17 cellular contexts compared by ENCODE assay signal in the genomic region with DNA sequence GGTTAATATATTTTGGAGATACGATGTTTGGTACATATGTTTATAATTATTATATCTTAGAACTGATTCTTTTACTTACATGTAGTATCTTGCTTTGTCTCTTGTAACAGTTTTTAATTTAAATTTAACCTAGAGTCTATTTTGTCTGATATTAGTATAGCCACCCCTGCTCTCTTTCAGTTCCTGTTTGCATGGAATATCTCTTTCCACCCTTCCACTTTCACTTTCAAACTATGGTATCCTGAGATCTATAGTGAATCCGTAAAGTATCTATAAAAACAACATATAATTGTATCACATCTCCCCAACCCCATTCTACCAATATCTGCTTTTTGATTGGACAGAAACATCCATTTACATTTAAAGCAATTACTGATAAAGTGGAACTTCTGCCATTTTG. TPM values are rescaled to one million over a fixed set of nuclear protein-coding genes. Genes with fewer than 3 reads are reported as not detected.
DNase-seq lines count a peak whose midpoint lies in the region; ATAC-seq and TF ChIP-seq lines count a peak whose summit lies in the region.
"Had no signal": no experiment of that assay in that cellular context is flagged by ENCODE, and none has a peak within 500 bp of the region (broad histone marks: within the 10 kb centered on the region; RNA-seq: fewer than 3 reads in every experiment).

No MANE protein-coding gene starts in this region.

- H3K27me3 Mint-ChIP-seq in activated CD4-positive, alpha-beta T cell treated with anti-CD3 and anti-CD28 coated beads for 36 hours: no peaks in the 10 kb centered on the region
- H3K27me3 Mint-ChIP-seq in activated CD4-positive, alpha-beta T cell treated with anti-CD3 and anti-CD28 coated beads, Interleukin-2, amount 10 ng/mL, durations not matched to agents 7 days and 5 days: no peaks in the 10 kb centered on the region

- peak overlapping the region; percentile 20 for H2AFZ ChIP-seq in osteoblast (ENCODE audit: low read length)

- no peak for ATAC-seq in activated CD4-positive, alpha-beta T cell treated with anti-CD3 and anti-CD28 coated beads for 36 hours
- peak; percentile 54 for ATAC-seq in GM21515 (IDR thresholded peaks at IDR 0.05; ENCODE audit: unreplicated experiment)
- ATAC-seq: A549, gastrocnemius medialis had no signal

- no peak overlapping the region for H3K4me3 ChIP-seq in osteoblast (ENCODE audit: insufficient read depth, low read length)
- H3K4me3 ChIP-seq: A549, gastrocnemius medialis, testis had no signal

- no peaks in the 10 kb centered on the region for H3K9me3 ChIP-seq in osteoblast (ENCODE audit: low read depth, low read length)
- H3K9me3 ChIP-seq: gastrocnemius medialis, testis had no signal

- peak overlapping the region; percentile 67 for H3K4me2 ChIP-seq in osteoblast (ENCODE audit: insufficient read depth, low read length)
- H3K4me2 ChIP-seq: A549 had no signal

- no peaks in the 10 kb centered on the region for H3K36me3 Mint-ChIP-seq in activated CD4-positive, alpha-beta T cell treated with anti-CD3 and anti-CD28 coated beads for 36 hours (ENCODE audit: low read depth)
- H3K36me3 Mint-ChIP-seq in activated CD4-positive, alpha-beta T cell treated with anti-CD3 and anti-CD28 coated beads, Interleukin-2, amount 10 ng/mL, durations not matched to agents 7 days and 5 days (ENCODE audit: low read depth): peaks cover 4% of the 10 kb centered on the region

- no peak overlapping the region for H3K4me3 Mint-ChIP-seq in activated CD4-positive, alpha-beta T cell treated with anti-CD3 and anti-CD28 coated beads for 36 hours
- H3K4me3 Mint-ChIP-seq in activated CD4-positive, alpha-beta T cell treated with anti-CD3 and anti-CD28 coated beads, Interleukin-2, amount 10 ng/mL, durations not matched to agents 7 days and 5 days: no peak overlapping the region
- H3K4me3 Mint-ChIP-seq: nephron progenitor cell had no signal

- no peaks in the 10 kb centered on the region for H4K20me1 ChIP-seq in osteoblast (ENCODE audit: insufficient read depth, low read length)

- POLR2A ChIA-PET in activated CD4-positive, alpha-beta T cell treated with anti-CD3 and anti-CD28 coated beads for 36 hours (lab: Charles Lee): no interaction called here
- POLR2A ChIA-PET in activated CD4-positive, alpha-beta T cell treated with anti-CD3 and anti-CD28 coated beads, Interleukin-2, amount 10 ng/mL, durations not matched to agents 7 days and 5 days (lab: Charles Lee): no interaction called here

- H3K27ac ChIP-seq in osteoblast (ENCODE audit: low read depth, low read length): no peak overlapping the region
- H3K27ac ChIP-seq: A549, gastrocnemius medialis, RWPE1, testis had no signal

- CTCF ChIA-PET in activated CD4-positive, alpha-beta T cell treated with anti-CD3 and anti-CD28 coated beads for 36 hours (lab: Charles Lee): interaction anchor here (1.1 kb wide), 1 partner anchor 268 kb away, joined by 3 read pairs; no protein-coding TSS in a partner anchor
- CTCF ChIA-PET in activated CD4-positive, alpha-beta T cell treated with anti-CD3 and anti-CD28 coated beads, Interleukin-2, amount 10 ng/mL, durations not matched to agents 7 days and 5 days (lab: Charles Lee): no interaction called here

- H3K4me1 Mint-ChIP-seq in activated CD4-positive, alpha-beta T cell treated with anti-CD3 and anti-CD28 coated beads for 36 hours: peaks cover 8% of the 10 kb centered on the region
- peaks cover 5% of the 10 kb centered on the region for H3K4me1 Mint-ChIP-seq in activated CD4-positive, alpha-beta T cell treated with anti-CD3 and anti-CD28 coated beads, Interleukin-2, amount 10 ng/mL, durations not matched to agents 7 days and 5 days
- H3K4me1 Mint-ChIP-seq: nephron progenitor cell had no signal

- peak overlapping the region; percentile 27 for H3K27ac Mint-ChIP-seq in activated CD4-positive, alpha-beta T cell treated with anti-CD3 and anti-CD28 coated beads for 36 hours
- H3K27ac Mint-ChIP-seq in activated CD4-positive, alpha-beta T cell treated with anti-CD3 and anti-CD28 coated beads, Interleukin-2, amount 10 ng/mL, durations not matched to agents 7 days and 5 days: no peak overlapping the region
- H3K27ac Mint-ChIP-seq: nephron progenitor cell had no signal

- H3K27me3 ChIP-seq in osteoblast (ENCODE audit: insufficient read depth, low read length): peaks cover 7% of the 10 kb centered on the region
- H3K27me3 ChIP-seq: gastrocnemius medialis, testis had no signal

- intact Hi-C loops in activated CD4-positive, alpha-beta T cell treated with anti-CD3 and anti-CD28 coated beads for 36 hours (cut with DNase I, micrococcal nuclease): no loop called here

- H3K36me3 ChIP-seq in osteoblast (ENCODE audit: insufficient read depth, low read length): no peaks in the 10 kb centered on the region
- H3K36me3 ChIP-seq: gastrocnemius medialis had no signal

- H3K4me1 ChIP-seq in osteoblast (ENCODE audit: insufficient read depth, low read length): no peaks in the 10 kb centered on the region
- H3K4me1 ChIP-seq: A549, gastrocnemius medialis, testis had no signal

- H3K79me2 ChIP-seq in osteoblast (ENCODE audit: insufficient read depth, low read length): no peaks in the 10 kb centered on the region

- no peak for DNase-seq in activated CD4-positive, alpha-beta T cell treated with anti-CD3 and anti-CD28 coated beads for 36 hours
- DNase-seq in activated CD4-positive, alpha-beta T cell treated with anti-CD3 and anti-CD28 coated beads, Interleukin-2, amount 10 ng/mL, durations not matched to agents 7 days and 5 days: no peak
- DNase-seq in OCI-M1 (lab: John Stamatoyannopoulos, UW) (peak; percentile 78), osteoblast (ENCODE audit: insufficient read length, low spot score, missing footprints) (no peak), RPMI8226 (no peak), NCI-H2171 treated with DMSO at 0.1 percent for 48 hours (lab: John Stamatoyannopoulos, UW) (no peak), superior temporal gyrus (ENCODE audit: extremely low spot score) (no peak)
- DNase-seq: activated CD4-positive, alpha-beta T cell treated with anti-CD3 and anti-CD28 coated beads for 1 hour; central memory CD4-positive, alpha-beta T cell; gastrocnemius medialis; NCI-H2029 treated with DMSO at 0.1 percent for 48 hours; NCI-H526 treated with DMSO at 0.1 percent for 48 hours; nephron progenitor cell; testis had no signal

- no peaks in the 10 kb centered on the region for H3K9me3 Mint-ChIP-seq in activated CD4-positive, alpha-beta T cell treated with anti-CD3 and anti-CD28 coated beads for 36 hours (ENCODE audit: low read depth)
- H3K9me3 Mint-ChIP-seq in activated CD4-positive, alpha-beta T cell treated with anti-CD3 and anti-CD28 coated beads, Interleukin-2, amount 10 ng/mL, durations not matched to agents 7 days and 5 days: no peaks in the 10 kb centered on the region

- TF ChIP-seq CTCF in osteoblast (IDR thresholded peaks at IDR 0.05; ENCODE audit: extremely low read depth, low read depth, low read length): no peak

RNA-seq across cellular contexts. Expression of a gene that starts 7.2 kb away (rescaled TPM):
- 1 to 10 TPM; 2.3 to 2.4 TPM for total RNA-seq in activated CD4-positive, alpha-beta T cell treated with anti-CD3 and anti-CD28 coated beads for 36 hours
- 1 to 10 TPM; 1.7 to 2.2 TPM for total RNA-seq in activated CD4-positive, alpha-beta T cell treated with anti-CD3 and anti-CD28 coated beads, Interleukin-2, amount 10 ng/mL, durations not matched to agents 7 days and 5 days
- total RNA-seq in osteoblast: not detected in 2 replicates
- total RNA-seq: gastrocnemius medialis had no signal

RNA-seq across cellular contexts. Expression of a gene that starts 51.2 kb away (rescaled TPM):
- 1 to 10 TPM; 2.4 TPM for total RNA-seq in activated CD4-positive, alpha-beta T cell treated with anti-CD3 and anti-CD28 coated beads for 36 hours
- total RNA-seq in activated CD4-positive, alpha-beta T cell treated with anti-CD3 and anti-CD28 coated beads, Interleukin-2, amount 10 ng/mL, durations not matched to agents 7 days and 5 days: 1 to 10 TPM; 1.9 to 2.2 TPM
- 5.9 and 6.5 TPM in 2 replicates for total RNA-seq in osteoblast
